In the genomic region with DNA sequence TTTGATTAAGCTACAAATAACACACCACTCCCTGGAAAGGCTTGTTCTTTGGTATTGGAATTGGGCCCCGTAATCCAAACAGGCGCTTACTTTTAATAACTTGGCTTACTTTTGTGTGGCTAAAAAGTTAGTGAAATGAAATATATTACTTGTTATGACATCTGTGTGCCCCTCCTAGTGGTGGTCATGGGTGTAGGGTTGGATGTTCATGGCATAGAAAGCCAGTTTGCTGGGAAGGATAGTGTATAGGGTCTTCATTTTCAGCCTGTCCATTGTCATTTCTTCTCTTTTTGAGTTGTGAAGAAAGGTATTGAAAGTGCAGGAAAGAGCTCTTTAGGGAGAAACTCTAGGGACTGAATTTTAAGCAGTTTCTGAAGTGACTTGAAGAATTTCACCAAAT, we compare ENCODE assay signal across 9 cellular contexts. TPM values are rescaled to one million over a fixed set of nuclear protein-coding genes. Genes with fewer than 3 reads are reported as not detected.
A peak's percentile ranks its signal among the peaks of the same experiment; 100 is the strongest.
DNase-seq lines count a peak whose midpoint lies in the region; ATAC-seq and TF ChIP-seq lines count a peak whose summit lies in the region.
"Had no signal": no experiment of that assay in that cellular context is flagged by ENCODE, and none has a peak within 500 bp of the region (broad histone marks: within the 10 kb centered on the region; RNA-seq: fewer than 3 reads in every experiment).

No MANE protein-coding gene starts in this region.

- H3K27ac Mint-ChIP-seq in T-cell (peak overlapping the region; percentile 65 to 81), glutamatergic neuron (ENCODE audit: unreplicated experiment) (no peak overlapping the region)
- H3K27ac Mint-ChIP-seq in T-helper 2 cell treated with Interferon-gamma antibody and Interleukin-4, amounts not matched to agents 5 μg/mL and 100 μg/mL, for 36 hours = no peak overlapping the region

- H3K27me3 Mint-ChIP-seq in T-cell (no peaks in the 10 kb centered on the region), glutamatergic neuron (ENCODE audit: unreplicated experiment) (peaks cover 4% of the 10 kb centered on the region)
- H3K27me3 Mint-ChIP-seq in T-helper 2 cell treated with Interferon-gamma antibody and Interleukin-4, amounts not matched to agents 5 μg/mL and 100 μg/mL, for 36 hours (ENCODE audit: low read depth) = no peaks in the 10 kb centered on the region

- CTCF ChIA-PET in T-cell (lab: Charles Lee) = interaction anchor here (0.6 to 2.9 kb wide), 16 partner anchors 9 to 102 kb away, joined by 3 to 20 read pairs (median 4); no protein-coding TSS in a partner anchor

- peak in 1 of 4 experiments; percentile 30 for ATAC-seq in T-cell (replicated peaks in 1 of 4)

- POLR2A ChIA-PET in T-cell (lab: Charles Lee) = interaction anchor here (0.6 to 2.0 kb wide), 11 partner anchors 9 to 91 kb away, joined by 3 to 8 read pairs (median 5); no protein-coding TSS in a partner anchor

- DNase-seq in AG09309 (ENCODE audit: low read depth) (no peak), T-cell (peak in 12 of 34 experiments; percentile 5 to 27 (median 19)), glutamatergic neuron (no peak), NCI-H446 treated with DMSO at 0.1 percent for 48 hours (lab: John Stamatoyannopoulos, UW) (no peak), COLO668 (lab: John Stamatoyannopoulos, UW; ENCODE audit: unreplicated experiment) (no peak), kidney tubule cell (ENCODE audit: low spot score) (no peak)
- no peak for DNase-seq in T-helper 2 cell treated with Interferon-gamma antibody and Interleukin-4, amounts not matched to agents 5 μg/mL and 100 μg/mL, for 36 hours (ENCODE audit: low spot score)
- DNase-seq: KBM-7 had no signal

- TF ChIP-seq CTCF in AG09309 (IDR thresholded peaks at IDR 0.05; ENCODE audit: control insufficient read depth, insufficient read depth, low read depth, low read length, missing control alignments) = peak; percentile 45
- TF ChIP-seq CTCF in GM12874 (IDR thresholded peaks at IDR 0.05; ENCODE audit: insufficient read depth, low read depth, low read length) = peak; percentile 41; the same call in 1 of the 2 replicates
- TF ChIP-seq CTCF in glutamatergic neuron (IDR thresholded peaks at IDR 0.05; ENCODE audit: partially characterized antibody, unreplicated experiment) = peak; percentile 60

- peaks cover 67% of the 10 kb centered on the region for H3K36me3 Mint-ChIP-seq in T-cell
- no peaks in the 10 kb centered on the region for H3K36me3 Mint-ChIP-seq in glutamatergic neuron (ENCODE audit: unreplicated experiment)
- peaks cover 66% of the 10 kb centered on the region for H3K36me3 Mint-ChIP-seq in T-helper 2 cell treated with Interferon-gamma antibody and Interleukin-4, amounts not matched to agents 5 μg/mL and 100 μg/mL, for 36 hours (ENCODE audit: low read depth)

- peak overlapping the region; percentile 59 to 96 (median 60) for H3K4me3 Mint-ChIP-seq in T-cell
- H3K4me3 Mint-ChIP-seq in glutamatergic neuron (ENCODE audit: unreplicated experiment) = no peak overlapping the region
- no peak overlapping the region for H3K4me3 Mint-ChIP-seq in T-helper 2 cell treated with Interferon-gamma antibody and Interleukin-4, amounts not matched to agents 5 μg/mL and 100 μg/mL, for 36 hours

- H3K9me3 Mint-ChIP-seq in T-cell (no peaks in the 10 kb centered on the region), glutamatergic neuron (ENCODE audit: unreplicated experiment) (peaks cover 7% of the 10 kb centered on the region)
- H3K9me3 Mint-ChIP-seq in T-helper 2 cell treated with Interferon-gamma antibody and Interleukin-4, amounts not matched to agents 5 μg/mL and 100 μg/mL, for 36 hours = no peaks in the 10 kb centered on the region

- H3K4me1 Mint-ChIP-seq in T-cell (peaks cover 88 to 93% (median 91%) of the 10 kb centered on the region in 3 donors), glutamatergic neuron (ENCODE audit: low read depth, unreplicated experiment) (peaks cover 26% of the 10 kb centered on the region)
- H3K4me1 Mint-ChIP-seq in T-helper 2 cell treated with Interferon-gamma antibody and Interleukin-4, amounts not matched to agents 5 μg/mL and 100 μg/mL, for 36 hours (ENCODE audit: low read depth) = peaks cover 57% of the 10 kb centered on the region

- no peak overlapping the region for H3K4me3 ChIP-seq in AG09309 (ENCODE audit: control insufficient read depth, low read depth, low read length)

RNA-seq across cellular contexts. Expression of a gene that starts 5.9 kb away (rescaled TPM):
- 100 to 1,000 TPM in 2 of 5 donors, 10 to 100 TPM in 3; 77.1 to 169 (median 91.6) TPM for total RNA-seq in T-cell
- 9.2 TPM for total RNA-seq in glutamatergic neuron (ENCODE audit: unreplicated experiment)

Comparison
In these comparisons a context has a peak if more than half of its experiments do, and no peak if none do; other contexts are left out.
1. H3K27ac Mint-ChIP-seq: peak in T-cell (2 of 2); none in glutamatergic neuron (single experiment) and T-helper 2 cell treated with Interferon-gamma antibody and Interleukin-4, amounts not matched to agents 5 μg/mL and 100 μg/mL, for 36 hours (single experiment).
2. H3K4me3 Mint-ChIP-seq: peak in T-cell (3 of 3); none in glutamatergic neuron (single experiment) and T-helper 2 cell treated with Interferon-gamma antibody and Interleukin-4, amounts not matched to agents 5 μg/mL and 100 μg/mL, for 36 hours (single experiment).
3. Peak in every context shown above with its lines, with median percentiles within 50 percentile points of each other: CTCF ChIP-seq.